Comparison of ENCODE assay signal across 1 cellular context in genomic region chr11:67630230-67630942, GRCh38.
TF ChIP-seq lines count a peak whose summit lies in the region.

No MANE protein-coding gene starts in this region.

TF ChIP-seq in HepG2, 621 proteins besides CTCF, POLR2A, EP300 and RAD21 (continued from another document and continues in another):
- TF ChIP-seq AKNA (CRISPR knock-in tag; IDR thresholded peaks at IDR 0.05; ENCODE audit: borderline replicate concordance) (no peak), ZNF256 (CRISPR knock-in tag; conservative IDR thresholded peaks at IDR 0.05) (no peak), ZNF234 (CRISPR knock-in tag; conservative IDR thresholded peaks at IDR 0.05) (no peak), ZBTB7B (CRISPR knock-in tag; IDR thresholded peaks at IDR 0.05) (peak; percentile 82), FOXA3 (CRISPR knock-in tag; IDR thresholded peaks at IDR 0.05) (peak; percentile 28), MYPOP (CRISPR knock-in tag; IDR thresholded peaks at IDR 0.05) (no peak), XBP1 (CRISPR knock-in tag; IDR thresholded peaks at IDR 0.05) (no peak), PRMT3 (CRISPR knock-in tag; IDR thresholded peaks at IDR 0.05; ENCODE audit: borderline replicate concordance, low read depth) (no peak), KDM3A (CRISPR knock-in tag; IDR thresholded peaks at IDR 0.05; ENCODE audit: low read depth) (peak; percentile 89; the same call in 1 of the 2 replicates), ZBTB20 (CRISPR knock-in tag; IDR thresholded peaks at IDR 0.05; ENCODE audit: borderline replicate concordance, low read depth) (peak; percentile 76; the same call in 1 of the 2 replicates), ZBTB40 (IDR thresholded peaks at IDR 0.05) (no peak), ZBTB40 (CRISPR knock-in tag; IDR thresholded peaks at IDR 0.05) (peak; percentile 46; the same call in 1 of the 2 replicates), ZNF180 (CRISPR knock-in tag; IDR thresholded peaks at IDR 0.05; ENCODE audit: borderline replicate concordance, low read depth) (0 out of 2 replicates have a peak, but pooled peaks have one; percentile 40), AGO1 (IDR thresholded peaks at IDR 0.05; ENCODE audit: low read depth, low read length, poor library complexity, severe bottlenecking) (peak; percentile 90), ARHGAP35 (CRISPR knock-in tag; IDR thresholded peaks at IDR 0.05; ENCODE audit: borderline replicate concordance) (0 out of 2 replicates have a peak, but pooled peaks have one; percentile 53), KDM5A (IDR thresholded peaks at IDR 0.05; ENCODE audit: borderline replicate concordance, low read length) (no peak), ZBTB39 (CRISPR knock-in tag; IDR thresholded peaks at IDR 0.05) (no peak; the same call in 1 of the 2 replicates), NCOR1 (IDR thresholded peaks at IDR 0.05; ENCODE audit: borderline replicate concordance, low read length) (0 out of 2 replicates have a peak, but pooled peaks have one; percentile 39), ZNF660 (CRISPR knock-in tag; IDR thresholded peaks at IDR 0.05; ENCODE audit: borderline replicate concordance, low read depth) (no peak), FOXP1 (IDR thresholded peaks at IDR 0.05) (no peak), FOXP1 (CRISPR knock-in tag; IDR thresholded peaks at IDR 0.05) (no peak), IKZF4 (CRISPR knock-in tag; IDR thresholded peaks at IDR 0.05; ENCODE audit: borderline replicate concordance, low read depth, not compliant biosample characterization) (no peak), ZNF33B (CRISPR knock-in tag; IDR thresholded peaks at IDR 0.05) (no peak), MAFF (IDR thresholded peaks at IDR 0.05; ENCODE audit: low read depth, low read length) (no peak), ZNF563 (CRISPR knock-in tag; IDR thresholded peaks at IDR 0.05) (peak; percentile 60; the same call in 1 of the 2 replicates), PITX1 (CRISPR knock-in tag; IDR thresholded peaks at IDR 0.05) (peak; percentile 55; the same call in 1 of the 2 replicates), SMARCC2 (IDR thresholded peaks at IDR 0.05) (no peak), ZBTB46 (CRISPR knock-in tag; IDR thresholded peaks at IDR 0.05; ENCODE audit: borderline replicate concordance) (no peak), ZXDC (CRISPR knock-in tag; IDR thresholded peaks at IDR 0.05) (0 out of 2 replicates have a peak, but pooled peaks have one; percentile 10), ATF2 (CRISPR knock-in tag; IDR thresholded peaks at IDR 0.05) (peak; percentile 76; the same call in 1 of the 2 replicates), ZNF501 (CRISPR knock-in tag; IDR thresholded peaks at IDR 0.05) (peak; percentile 44; the same call in 1 of the 2 replicates), CEBPB (IDR thresholded peaks at IDR 0.05; ENCODE audit: borderline replicate concordance, low read depth, low read length) (no peak), GATA4 (IDR thresholded peaks at IDR 0.05; ENCODE audit: borderline replicate concordance, low read depth) (peak; percentile 33; the same call in 1 of the 2 replicates), SOX13 (IDR thresholded peaks at IDR 0.05) (no peak), SOX13 (CRISPR knock-in tag; conservative IDR thresholded peaks at IDR 0.05 in 1 of 2, IDR thresholded peaks at IDR 0.05 in 1 of 2) (peak in 1 of 2 experiments; percentile 50; a peak in 1 of 4 replicates)
